ENCODE assay signal across 35 cellular contexts in genomic region chr16:63157818-63158217, GRCh38.
"Had no signal": no experiment of that assay in that cellular context is flagged by ENCODE, and none has a peak within 500 bp of the region (broad histone marks: within the 10 kb centered on the region; RNA-seq: fewer than 3 reads in every experiment).

No MANE protein-coding gene starts in this region.

- H3K36me3 ChIP-seq: MG63 had no signal

- H3K4me3 ChIP-seq: MG63 had no signal

- DNase-seq: Karpas-422, Kasumi-1, MG63, MM.1S, MV-4-11, NCI-H1048, NCI-H1092, NCI-H1092 treated with DMSO at 0.1 percent for 48 hours, NCI-H1105, NCI-H1105 treated with DMSO at 0.1 percent for 48 hours, NCI-H1417, NCI-H1417 treated with DMSO at 0.1 percent for 48 hours, NCI-H1436, NCI-H1436 treated with DMSO at 0.1 percent for 48 hours, NCI-H146, NCI-H1694, NCI-H1694 treated with DMSO at 0.1 percent for 48 hours, NCI-H187, NCI-H187 treated with DMSO at 0.1 percent for 48 hours, NCI-H1930, NCI-H2029, NCI-H2029 treated with DMSO at 0.1 percent for 48 hours, NCI-H2081, NCI-H2081 treated with DMSO at 0.1 percent for 48 hours, NCI-H2107, NCI-H2171, NCI-H2171 treated with DMSO at 0.1 percent for 48 hours, NCI-H2227 treated with DMSO at 0.1 percent for 48 hours, NCI-H226, NCI-H345, NCI-H446, NCI-H446 treated with DMSO at 0.1 percent for 48 hours, NCI-H510A, NCI-H510A treated with DMSO at 0.1 percent for 48 hours, NCI-H524 had no signal

- H3K27me3 ChIP-seq: MG63 had no signal

- H3K9me3 ChIP-seq: MG63 had no signal
